In the genomic region with DNA sequence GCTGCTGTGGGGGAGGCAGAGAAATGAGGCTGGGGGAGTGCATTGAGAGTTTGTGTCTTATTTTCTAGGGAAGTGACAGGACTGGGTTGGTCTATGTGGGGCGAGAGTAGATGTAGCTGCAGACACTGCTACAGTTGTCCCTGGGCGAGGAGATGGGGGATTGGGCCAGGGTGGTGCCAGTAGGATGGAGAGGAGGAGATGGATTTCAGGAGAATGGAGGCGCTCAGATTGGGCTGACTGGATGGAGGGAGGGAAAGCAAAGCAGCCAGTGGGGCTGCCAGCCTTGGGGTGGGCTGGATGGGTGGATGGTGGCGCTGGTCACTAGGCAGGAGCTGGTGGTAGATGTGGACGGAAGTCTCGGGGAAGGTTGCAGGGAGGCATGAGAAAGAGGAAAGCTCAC, we compare ENCODE assay signal across 34 cellular contexts. TPM values are rescaled to one million over a fixed set of nuclear protein-coding genes. Genes with fewer than 3 reads are reported as not detected.
"Had no signal": no experiment of that assay in that cellular context is flagged by ENCODE, and none has a peak within 500 bp of the region (broad histone marks: within the 10 kb centered on the region; RNA-seq: fewer than 3 reads in every experiment).

No MANE protein-coding gene starts in this region.

- H3K9me3 ChIP-seq: adrenal gland, breast epithelium, colonic mucosa, gastrocnemius medialis had no signal

- H3K27me3 Mint-ChIP-seq: activated CD4-positive, alpha-beta memory T cell treated with anti-CD3 and anti-CD28 coated beads, Interleukin-2, amount 10 ng/mL, durations not matched to agents 7 days and 5 days; activated CD4-positive, alpha-beta T cell treated with anti-CD3 and anti-CD28 coated beads, Interleukin-2, amount 10 ng/mL, durations not matched to agents 7 days and 5 days; activated naive CD4-positive, alpha-beta T cell treated with anti-CD3 and anti-CD28 coated beads, Interleukin-2, amount 50 U/mL, for 24 hours; activated naive CD8-positive, alpha-beta T cell treated with anti-CD3 and anti-CD28 coated beads for 36 hours; activated naive CD8-positive, alpha-beta T cell treated with anti-CD3 and anti-CD28 coated beads, Interleukin-2, amount 50 U/mL, for 24 hours; activated T-cell treated with anti-CD3 and anti-CD28 coated beads, Interleukin-2, amount 50 U/mL, for 24 hours; brain; T-cell had no signal

- H3K36me3 ChIP-seq: adrenal gland, breast epithelium, cardiac muscle cell, gastrocnemius medialis had no signal

- H3K4me3 ChIP-seq: adrenal gland, breast epithelium, cardiac muscle cell, colonic mucosa, gastrocnemius medialis had no signal

- H3K4me3 Mint-ChIP-seq: activated CD4-positive, alpha-beta memory T cell treated with anti-CD3 and anti-CD28 coated beads, Interleukin-2, amount 10 ng/mL, durations not matched to agents 7 days and 5 days; activated CD4-positive, alpha-beta T cell treated with anti-CD3 and anti-CD28 coated beads, Interleukin-2, amount 10 ng/mL, durations not matched to agents 7 days and 5 days; activated naive CD4-positive, alpha-beta T cell treated with anti-CD3 and anti-CD28 coated beads, Interleukin-2, amount 50 U/mL, for 24 hours; activated naive CD8-positive, alpha-beta T cell treated with anti-CD3 and anti-CD28 coated beads for 36 hours; activated naive CD8-positive, alpha-beta T cell treated with anti-CD3 and anti-CD28 coated beads, Interleukin-2, amount 50 U/mL, for 24 hours; activated T-cell treated with anti-CD3 and anti-CD28 coated beads, Interleukin-2, amount 50 U/mL, for 24 hours; activated T-cell treated with anti-CD3 and anti-CD28 coated beads, Interleukin-2, amount 50 U/mL, for 72 hours; brain; T-cell; T-helper 1 cell treated with Interleukin-12 subunit alpha and Interleukin-12 subunit beta and Interleukin-4 antibody, amounts not matched to agents 30 μg/mL and 1 μg/mL, for 36 hours; T-helper 2 cell treated with Interferon-gamma antibody and Interleukin-4, amounts not matched to agents 5 μg/mL and 100 μg/mL, for 36 hours had no signal

- H3K9me3 Mint-ChIP-seq: activated CD4-positive, alpha-beta memory T cell treated with anti-CD3 and anti-CD28 coated beads, Interleukin-2, amount 10 ng/mL, durations not matched to agents 7 days and 5 days; activated CD4-positive, alpha-beta T cell treated with anti-CD3 and anti-CD28 coated beads, Interleukin-2, amount 10 ng/mL, durations not matched to agents 7 days and 5 days; activated naive CD4-positive, alpha-beta T cell treated with anti-CD3 and anti-CD28 coated beads, Interleukin-2, amount 50 U/mL, for 24 hours; activated naive CD8-positive, alpha-beta T cell treated with anti-CD3 and anti-CD28 coated beads for 36 hours; activated naive CD8-positive, alpha-beta T cell treated with anti-CD3 and anti-CD28 coated beads, Interleukin-2, amount 50 U/mL, for 24 hours; activated T-cell treated with anti-CD3 and anti-CD28 coated beads, Interleukin-2, amount 50 U/mL, for 24 hours; activated T-cell treated with anti-CD3 and anti-CD28 coated beads, Interleukin-2, amount 50 U/mL, for 72 hours; brain; T-cell; T-helper 1 cell treated with Interleukin-12 subunit alpha and Interleukin-12 subunit beta and Interleukin-4 antibody, amounts not matched to agents 30 μg/mL and 1 μg/mL, for 36 hours; T-helper 2 cell treated with Interferon-gamma antibody and Interleukin-4, amounts not matched to agents 5 μg/mL and 100 μg/mL, for 36 hours had no signal

- H3K27ac ChIP-seq: adrenal gland, breast epithelium, cardiac muscle cell, colonic mucosa, gastrocnemius medialis had no signal

- ATAC-seq: activated naive CD8-positive, alpha-beta T cell treated with anti-CD3 and anti-CD28 coated beads, Interleukin-2, amount 50 U/mL, for 24 hours; activated T-cell treated with anti-CD3 and anti-CD28 coated beads, Interleukin-2, amount 50 U/mL, for 72 hours; esophagus mucosa; gastrocnemius medialis; T-cell had no signal

- H3K27me3 ChIP-seq: adrenal gland, breast epithelium, cardiac muscle cell, colonic mucosa, gastrocnemius medialis had no signal

- H3K27ac Mint-ChIP-seq: activated CD4-positive, alpha-beta memory T cell treated with anti-CD3 and anti-CD28 coated beads, Interleukin-2, amount 10 ng/mL, durations not matched to agents 7 days and 5 days; activated CD4-positive, alpha-beta T cell treated with anti-CD3 and anti-CD28 coated beads, Interleukin-2, amount 10 ng/mL, durations not matched to agents 7 days and 5 days; activated naive CD4-positive, alpha-beta T cell treated with anti-CD3 and anti-CD28 coated beads, Interleukin-2, amount 50 U/mL, for 24 hours; activated naive CD8-positive, alpha-beta T cell treated with anti-CD3 and anti-CD28 coated beads for 36 hours; activated naive CD8-positive, alpha-beta T cell treated with anti-CD3 and anti-CD28 coated beads, Interleukin-2, amount 50 U/mL, for 24 hours; activated T-cell treated with anti-CD3 and anti-CD28 coated beads, Interleukin-2, amount 50 U/mL, for 24 hours; activated T-cell treated with anti-CD3 and anti-CD28 coated beads, Interleukin-2, amount 50 U/mL, for 72 hours; T-cell; T-helper 1 cell treated with Interleukin-12 subunit alpha and Interleukin-12 subunit beta and Interleukin-4 antibody, amounts not matched to agents 30 μg/mL and 1 μg/mL, for 36 hours; T-helper 2 cell treated with Interferon-gamma antibody and Interleukin-4, amounts not matched to agents 5 μg/mL and 100 μg/mL, for 36 hours had no signal

- H3K36me3 Mint-ChIP-seq: activated naive CD4-positive, alpha-beta T cell treated with anti-CD3 and anti-CD28 coated beads, Interleukin-2, amount 50 U/mL, for 24 hours; activated naive CD8-positive, alpha-beta T cell treated with anti-CD3 and anti-CD28 coated beads for 36 hours; T-cell had no signal

- DNase-seq: activated CD4-positive, alpha-beta memory T cell treated with anti-CD3 and anti-CD28 coated beads, Interleukin-2, amount 10 ng/mL, durations not matched to agents 7 days and 5 days; activated CD4-positive, alpha-beta T cell treated with anti-CD3 and anti-CD28 coated beads for 1 hour; activated CD4-positive, alpha-beta T cell treated with anti-CD3 and anti-CD28 coated beads for 4 hours; activated CD4-positive, alpha-beta T cell treated with anti-CD3 and anti-CD28 coated beads, Interleukin-2, amount 10 ng/mL, durations not matched to agents 7 days and 5 days; activated CD4-positive, alpha-beta T cell treated with anti-CD3 and anti-CD28 coated beads, Interleukin-2, amount 50 U/mL, for 4 hours; activated CD8-positive, alpha-beta memory T cell treated with anti-CD3 and anti-CD28 coated beads, Interleukin-2, amount 50 U/mL, for 48 hours; activated gamma-delta T cell treated with Interleukin-2 at 50 U/mL for 16 hours; activated naive CD4-positive, alpha-beta T cell treated with Interleukin-2 at 50 U/mL for 16 hours; activated naive CD8-positive, alpha-beta T cell treated with anti-CD3 and anti-CD28 coated beads for 36 hours; activated naive CD8-positive, alpha-beta T cell treated with anti-CD3 and anti-CD28 coated beads, Interleukin-2, amount 50 U/mL, for 24 hours; activated T-cell treated with anti-CD3 and anti-CD28 coated beads for 4 hours; activated T-cell treated with anti-CD3 and anti-CD28 coated beads, Interleukin-2, amount 50 U/mL, for 24 hours; activated T-cell treated with anti-CD3 and anti-CD28 coated beads, Interleukin-2, amount 50 U/mL, for 72 hours; adrenal gland; amygdala; aorta; central memory CD4-positive, alpha-beta T cell; cerebellar nuclear complex; colonic mucosa; effector CD8-positive, alpha-beta T cell; foreskin fibroblast; gastrocnemius medialis; SW 1271; T-cell; T1000 had no signal

- H3K4me1 Mint-ChIP-seq: activated CD4-positive, alpha-beta memory T cell treated with anti-CD3 and anti-CD28 coated beads, Interleukin-2, amount 10 ng/mL, durations not matched to agents 7 days and 5 days; activated naive CD4-positive, alpha-beta T cell treated with anti-CD3 and anti-CD28 coated beads, Interleukin-2, amount 50 U/mL, for 24 hours; activated naive CD8-positive, alpha-beta T cell treated with anti-CD3 and anti-CD28 coated beads, Interleukin-2, amount 50 U/mL, for 24 hours; T-cell had no signal

- H3K4me1 ChIP-seq: breast epithelium, gastrocnemius medialis had no signal

RNA-seq across cellular contexts. Expression of a gene that starts 9.3 kb away (rescaled TPM):
- total RNA-seq: activated CD4-positive, alpha-beta memory T cell treated with anti-CD3 and anti-CD28 coated beads, Interleukin-2, amount 10 ng/mL, durations not matched to agents 7 days and 5 days; activated CD4-positive, alpha-beta T cell treated with anti-CD3 and anti-CD28 coated beads, Interleukin-2, amount 10 ng/mL, durations not matched to agents 7 days and 5 days; activated naive CD8-positive, alpha-beta T cell treated with anti-CD3 and anti-CD28 coated beads for 36 hours; activated T-cell treated with anti-CD3 and anti-CD28 coated beads, Interleukin-2, amount 50 U/mL, for 72 hours; breast epithelium; cardiac muscle cell; dermis microvascular lymphatic vessel endothelial cell; epithelial cell of proximal tubule; esophagus mucosa; gastrocnemius medialis had no signal
- polyA plus RNA-seq: aorta, cardiac muscle cell had no signal
